ENCODE assay signal across 11 cellular contexts in the genomic region with DNA sequence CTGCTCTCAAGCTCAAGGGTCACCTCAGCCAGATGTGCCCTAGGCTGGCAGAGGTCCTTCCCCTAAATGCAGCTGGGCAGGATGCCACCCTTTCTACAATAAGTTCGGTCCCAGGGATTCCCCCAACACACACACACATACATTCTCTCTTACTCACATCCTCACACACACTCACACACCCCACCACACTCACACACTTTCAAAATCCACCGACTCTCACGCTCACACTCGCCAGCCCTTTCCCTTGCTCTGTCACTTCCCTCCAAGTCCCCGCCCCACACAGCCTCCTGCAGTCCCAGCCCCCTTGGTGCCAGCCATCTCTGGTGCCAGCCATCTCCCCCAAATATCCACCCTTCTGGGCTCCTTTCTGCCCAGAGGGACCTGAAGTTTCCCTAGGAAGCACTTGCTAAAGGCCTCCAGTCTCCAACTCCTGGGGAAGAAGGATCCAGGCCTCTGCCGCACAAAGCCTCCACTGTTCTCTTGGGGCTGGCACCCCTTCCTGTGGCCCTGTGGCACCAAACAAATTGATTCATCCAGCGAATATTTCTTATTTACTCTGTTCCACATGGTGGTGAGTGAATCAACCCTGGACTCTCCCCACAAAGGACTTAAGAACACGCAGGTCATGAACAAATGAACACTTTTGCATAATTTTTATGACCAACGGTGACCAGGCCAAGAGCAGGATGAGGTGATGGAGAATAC. TPM values are rescaled to one million over a fixed set of nuclear protein-coding genes. Genes with fewer than 3 reads are reported as not detected.
DNase-seq lines count a peak whose midpoint lies in the region; ATAC-seq lines count a peak whose summit lies in the region.
"Had no signal": no experiment of that assay in that cellular context is flagged by ENCODE, and none has a peak within 500 bp of the region (broad histone marks: within the 10 kb centered on the region; RNA-seq: fewer than 3 reads in every experiment).

No MANE protein-coding gene starts in this region.

- ATAC-seq in GM19467 (IDR thresholded peaks at IDR 0.05; ENCODE audit: unreplicated experiment) (no peak), HG03571 (IDR thresholded peaks at IDR 0.05; ENCODE audit: unreplicated experiment) (no peak)

- H3K4me1 ChIP-seq in GM23248 (ENCODE audit: insufficient read depth), result peaks cover under 1% of the 10 kb centered on the region; the same call in 1 of the 2 replicates

- H3K9me3 ChIP-seq in GM23248 (ENCODE audit: low read depth), result no peaks in the 10 kb centered on the region

- H3K27ac ChIP-seq in GM23248 (no peak overlapping the region), caudate nucleus (ENCODE audit: low read depth, low read length) (peak overlapping the region; percentile 60), layer of hippocampus (ENCODE audit: low read depth, low read length) (peak overlapping the region; percentile 75)

- H3K4me2 ChIP-seq in GM23248 (ENCODE audit: unreplicated experiment), result no peak overlapping the region

- DNase-seq in Ammon's horn (ENCODE audit: low spot score), result peak; percentile 64
- DNase-seq in GM23248, result peak; percentile 45
- DNase-seq in caudate nucleus (lab: John Stamatoyannopoulos, UW), result peak in 26 of 61 donors; percentile 7 to 54 (median 30)
- DNase-seq in NCI-H2171 treated with DMSO at 0.1 percent for 48 hours (lab: John Stamatoyannopoulos, UW), result no peak
- no peak for DNase-seq in GDM1 (lab: John Stamatoyannopoulos, UW)
- DNase-seq: kidney glomerular epithelial cell, NCI-H1417, SIG-M5 had no signal

- H3F3A ChIP-seq in GM23248 (ENCODE audit: insufficient read depth), result peaks cover 15% of the 10 kb centered on the region; the same call in 1 of the 2 replicates

- 71 to 75% methylated on average over 9 of the region's 9 CpGs for WGBS in GM23248 (ENCODE audit: low coverage in 1 of 2, low lambda C conversion rate in 2 of 2, missing lambda C conversion rate in 2 of 2), 2 experiments

- no peak overlapping the region for H3K9ac ChIP-seq in GM23248

- H2AFZ ChIP-seq in GM23248, result no peak overlapping the region

- H4K20me1 ChIP-seq in GM23248 (ENCODE audit: insufficient read depth), result no peaks in the 10 kb centered on the region

- H3K4me3 ChIP-seq in GM23248, result no peak overlapping the region

- no peaks in the 10 kb centered on the region for H3K36me3 ChIP-seq in GM23248 (ENCODE audit: low read depth)

- H3K79me2 ChIP-seq in GM23248 (ENCODE audit: insufficient read depth), result peaks cover 7% of the 10 kb centered on the region

- H3K27me3 ChIP-seq in GM23248 (replicated peaks; ENCODE audit: insufficient read depth) (no peaks in the 10 kb centered on the region), layer of hippocampus (ENCODE audit: control insufficient read depth, insufficient read depth, low read length) (no peaks in the 10 kb centered on the region)

- in situ Hi-C loops in GM23248 (cut with MboI), result no loop called here

- no peaks in the 10 kb centered on the region for H3K9me2 ChIP-seq in GM23248 (ENCODE audit: insufficient read depth)

RNA-seq across cellular contexts. Expression of a gene that starts 3.8 kb away (rescaled TPM):
- total RNA-seq in GM23248 (2014; rRNA removed; shearing (Covaris generic)), result 30.2 and 35.5 TPM in 2 replicates
- polyA plus RNA-seq in GM23248 (2016; fragmentation: Nextera tagmentation; extraction: Ambion mirVana), result 19.9 and 22.3 TPM in 2 replicates

RNA-seq across cellular contexts. Expression of a gene that starts 58.5 kb away (rescaled TPM):
- total RNA-seq in GM23248 (2014; rRNA removed; shearing (Covaris generic)), result 0.11 and 1.0 TPM in 2 replicates
- 0.14 and 0.35 TPM in 2 replicates for polyA plus RNA-seq in GM23248 (2016; fragmentation: Nextera tagmentation; extraction: Ambion mirVana)

Comparison
In these comparisons a context has a peak if more than half of its experiments do, and no peak if none do; other contexts are left out.
1. DNase-seq: peak in Ammon's horn (single experiment) and GM23248 (single experiment); none in NCI-H2171 treated with DMSO at 0.1 percent for 48 hours (single experiment) and GDM1 (single experiment).